1 cellular context compared by ENCODE assay signal in the genomic region with DNA sequence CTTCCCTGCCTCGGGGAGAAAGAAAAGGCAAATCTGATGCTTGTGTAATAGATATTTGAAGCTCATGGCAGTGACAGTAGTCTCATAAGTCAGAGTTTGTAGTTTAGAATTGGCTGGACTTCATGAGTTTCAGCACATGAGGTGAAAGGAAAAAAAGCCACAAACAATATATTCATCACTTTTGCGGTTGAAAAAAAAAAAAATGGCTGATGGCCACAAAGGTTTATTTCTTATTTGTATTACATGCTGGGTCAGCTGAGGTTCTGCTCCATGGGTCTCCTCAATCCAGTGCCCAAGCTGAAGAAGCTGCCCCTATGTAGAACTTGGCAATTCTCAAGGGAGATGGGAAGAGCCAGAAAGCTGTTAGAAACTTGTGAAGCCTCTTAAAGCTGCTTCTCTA.
TF ChIP-seq lines count a peak whose summit lies in the region.

No MANE protein-coding gene starts in this region.

TF ChIP-seq in IMR-90, 13 proteins besides CTCF, POLR2A, EP300 and RAD21:
- TF ChIP-seq CEBPB (IDR thresholded peaks at IDR 0.05; ENCODE audit: low read depth, low read length) (no peak), RFX5 (IDR thresholded peaks at IDR 0.05; ENCODE audit: low read depth, low read length) (no peak), SMC3 (IDR thresholded peaks at IDR 0.05; ENCODE audit: low read depth, low read length) (no peak), RCOR1 (IDR thresholded peaks at IDR 0.05; ENCODE audit: insufficient replicate concordance, low read length) (no peak), MAFK (IDR thresholded peaks at IDR 0.05; ENCODE audit: low read depth, low read length) (no peak), BHLHE40 (IDR thresholded peaks at IDR 0.05; ENCODE audit: low read depth, low read length) (no peak), FOS (IDR thresholded peaks at IDR 0.05; ENCODE audit: low read depth, low read length) (no peak), MXI1 (IDR thresholded peaks at IDR 0.05; ENCODE audit: borderline replicate concordance, low read depth, low read length) (no peak), NFE2L2 (IDR thresholded peaks at IDR 0.05; ENCODE audit: low read depth, low read length) (no peak), MAZ (IDR thresholded peaks at IDR 0.05; ENCODE audit: borderline replicate concordance, low read depth, low read length) (no peak), CHD1 (IDR thresholded peaks at IDR 0.05; ENCODE audit: low read depth, low read length) (no peak)
- TF ChIP-seq, protein P1, sequence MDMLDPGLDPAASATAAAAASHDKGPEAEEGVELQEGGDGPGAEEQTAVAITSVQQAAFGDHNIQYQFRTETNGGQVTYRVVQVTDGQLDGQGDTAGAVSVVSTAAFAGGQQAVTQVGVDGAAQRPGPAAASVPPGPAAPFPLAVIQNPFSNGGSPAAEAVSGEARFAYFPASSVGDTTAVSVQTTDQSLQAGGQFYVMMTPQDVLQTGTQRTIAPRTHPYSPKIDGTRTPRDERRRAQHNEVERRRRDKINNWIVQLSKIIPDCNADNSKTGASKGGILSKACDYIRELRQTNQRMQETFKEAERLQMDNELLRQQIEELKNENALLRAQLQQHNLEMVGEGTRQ (IDR thresholded peaks at IDR 0.05; ENCODE audit: low read depth, low read length), result no peak
- TF ChIP-seq, protein P2, sequence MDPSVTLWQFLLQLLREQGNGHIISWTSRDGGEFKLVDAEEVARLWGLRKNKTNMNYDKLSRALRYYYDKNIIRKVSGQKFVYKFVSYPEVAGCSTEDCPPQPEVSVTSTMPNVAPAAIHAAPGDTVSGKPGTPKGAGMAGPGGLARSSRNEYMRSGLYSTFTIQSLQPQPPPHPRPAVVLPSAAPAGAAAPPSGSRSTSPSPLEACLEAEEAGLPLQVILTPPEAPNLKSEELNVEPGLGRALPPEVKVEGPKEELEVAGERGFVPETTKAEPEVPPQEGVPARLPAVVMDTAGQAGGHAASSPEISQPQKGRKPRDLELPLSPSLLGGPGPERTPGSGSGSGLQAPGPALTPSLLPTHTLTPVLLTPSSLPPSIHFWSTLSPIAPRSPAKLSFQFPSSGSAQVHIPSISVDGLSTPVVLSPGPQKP (IDR thresholded peaks at IDR 0.05; ENCODE audit: borderline replicate concordance, low read depth, low read length), result no peak
